ENCODE assay signal across 8 cellular contexts in genomic region chr20:62651285-62652021, GRCh38. TPM values are rescaled to one million over a fixed set of nuclear protein-coding genes. Genes with fewer than 3 reads are reported as not detected.
A peak's percentile ranks its signal among the peaks of the same experiment; 100 is the strongest.
DNase-seq lines count a peak whose midpoint lies in the region; ATAC-seq and TF ChIP-seq lines count a peak whose summit lies in the region.

No MANE protein-coding gene starts in this region.

- no peaks in the 10 kb centered on the region for H3K9me3 ChIP-seq in CD4-positive, CD25-positive, alpha-beta regulatory T cell (ENCODE audit: control insufficient read depth in 2 of 2, low read length in 2 of 2)
- H3K9me3 ChIP-seq in neutrophil: no peaks in the 10 kb centered on the region
- no peaks in the 10 kb centered on the region for H3K9me3 ChIP-seq in tibial nerve

- TF ChIP-seq CTCF in neutrophil (IDR thresholded peaks at IDR 0.05) (peak; percentile 25), tibial nerve (IDR thresholded peaks at IDR 0.05) (no peak)

- peak overlapping the region; percentile 96 for H3K27ac ChIP-seq in CD4-positive, CD25-positive, alpha-beta regulatory T cell (ENCODE audit: insufficient read depth, low read length, poor library complexity, severe bottlenecking)
- peak overlapping the region; percentile 98 for H3K27ac ChIP-seq in neutrophil
- H3K27ac ChIP-seq in tibial nerve: peak overlapping the region; percentile 73 to 98 (median 96)

- ATAC-seq in CD4-positive, CD25-positive, alpha-beta regulatory T cell (ENCODE audit: low read depth in 2 of 2): peak; percentile 79 to 80
- ATAC-seq in GM21515 (IDR thresholded peaks at IDR 0.05; ENCODE audit: unreplicated experiment): peak; percentile 55

- peaks cover 0 to 48% (median 30%) of the 10 kb centered on the region in 4 donors for H3K4me1 Mint-ChIP-seq in CD4-positive, CD25-positive, alpha-beta regulatory T cell

- H3K4me3 ChIP-seq in CD4-positive, CD25-positive, alpha-beta regulatory T cell (ENCODE audit: low read depth, low read length): peak overlapping the region; percentile 86
- H3K4me3 ChIP-seq in neutrophil (ENCODE audit: low read depth in 1 of 2, low read length in 1 of 2) (peak overlapping the region; percentile 57 to 62), tibial nerve (peak overlapping the region in 3 of 4 donors; percentile 11 to 39 (median 34)), H7 (ENCODE audit: insufficient read depth, low read depth, low read length) (no peak overlapping the region; the same call in 1 of the 2 replicates)

- no peaks in the 10 kb centered on the region for H3K27me3 Mint-ChIP-seq in CD4-positive, CD25-positive, alpha-beta regulatory T cell

- H3K4me1 ChIP-seq in CD4-positive, CD25-positive, alpha-beta regulatory T cell (ENCODE audit: control insufficient read depth, insufficient read depth, low read length, poor library complexity, severe bottlenecking): peaks cover 50% of the 10 kb centered on the region
- H3K4me1 ChIP-seq in neutrophil (ENCODE audit: control insufficient read depth in 1 of 2, insufficient read depth in 1 of 2, low read depth in 1 of 2, low read length in 1 of 2) (peaks cover 43% of the 10 kb centered on the region in 2 experiments), tibial nerve (peaks cover 5 to 68% (median 47%) of the 10 kb centered on the region in 4 donors)

- H3K27me3 ChIP-seq in CD4-positive, CD25-positive, alpha-beta regulatory T cell (ENCODE audit: control insufficient read depth, insufficient read depth, low read length): no peaks in the 10 kb centered on the region
- no peaks in the 10 kb centered on the region for H3K27me3 ChIP-seq in neutrophil
- no peaks in the 10 kb centered on the region for H3K27me3 ChIP-seq in tibial nerve
- H3K27me3 ChIP-seq in H7 (ENCODE audit: control insufficient read depth, insufficient read depth, low read length): no peaks in the 10 kb centered on the region

- 46% methylated on average over 22 to 24 of the region's 24 CpGs for WGBS in tibial nerve, 2 donors

- no peaks in the 10 kb centered on the region for H3K36me3 ChIP-seq in CD4-positive, CD25-positive, alpha-beta regulatory T cell (ENCODE audit: control insufficient read depth, insufficient read depth, low read length)
- no peaks in the 10 kb centered on the region for H3K36me3 ChIP-seq in neutrophil
- H3K36me3 ChIP-seq in tibial nerve: no peaks in the 10 kb centered on the region
- no peaks in the 10 kb centered on the region; the same call in 1 of the 2 replicates for H3K36me3 ChIP-seq in H7 (replicated peaks; ENCODE audit: control insufficient read depth, insufficient read depth, low read length)

- TF ChIP-seq POLR2A in tibial nerve (IDR thresholded peaks at IDR 0.05): no peak

- no peak for TF ChIP-seq EP300 in tibial nerve (IDR thresholded peaks at IDR 0.05)

- peak; percentile 77 to 91 (median 88) for DNase-seq in CD4-positive, CD25-positive, alpha-beta regulatory T cell
- DNase-seq in KG1 (lab: John Stamatoyannopoulos, UW): peak; percentile 21
- DNase-seq in activated CD4-positive, alpha-beta T cell treated with anti-CD3 and anti-CD28 coated beads for 4 hours: peak; percentile 66 to 71
- peak; percentile 53 for DNase-seq in dermis blood vessel endothelial cell
- peak in 1 of 2 donors; percentile 62 for DNase-seq in tibial nerve (ENCODE audit: low spot score in 2 of 2)
- no peak for DNase-seq in H7

- no peaks in the 10 kb centered on the region for H3K36me3 Mint-ChIP-seq in CD4-positive, CD25-positive, alpha-beta regulatory T cell

- H3K9me3 Mint-ChIP-seq in CD4-positive, CD25-positive, alpha-beta regulatory T cell: no peaks in the 10 kb centered on the region

- peak overlapping the region; percentile 98 to 99 (median 98) for H3K27ac Mint-ChIP-seq in CD4-positive, CD25-positive, alpha-beta regulatory T cell

- peak overlapping the region; percentile 79 to 97 (median 87) for H3K4me3 Mint-ChIP-seq in CD4-positive, CD25-positive, alpha-beta regulatory T cell

RNA-seq across cellular contexts. Expression of gene SLCO4A1, which starts 9.2 kb away (rescaled TPM):
- total RNA-seq in CD4-positive, CD25-positive, alpha-beta regulatory T cell: 7.4 TPM
- polyA plus RNA-seq in CD4-positive, CD25-positive, alpha-beta regulatory T cell: 1 to 10 TPM; 1.8 to 2.9 (median 2.7) TPM
- total RNA-seq in dermis blood vessel endothelial cell: 3.7 and 4.8 TPM in 2 replicates
- total RNA-seq in tibial nerve: 10 to 100 TPM; 24.3 to 73.7 (median 40.5) TPM
- 14.6 and 18.4 TPM in 2 replicates for total RNA-seq in H7 (2014; rRNA removed; shearing (Covaris generic))

RNA-seq across cellular contexts. Expression of gene NTSR1, which starts 57.2 kb away (rescaled TPM):
- 0.37 TPM for total RNA-seq in CD4-positive, CD25-positive, alpha-beta regulatory T cell
- under 1 TPM in 1 of 4 donors, not detected in 3; 0.11 TPM for polyA plus RNA-seq in CD4-positive, CD25-positive, alpha-beta regulatory T cell
- total RNA-seq in dermis blood vessel endothelial cell (0.05 TPM in 1 of 2 replicates, not detected in the other), tibial nerve (under 1 TPM in 1 of 4 donors, not detected in 3; 0.30 TPM)
- total RNA-seq in H7 (2014; rRNA removed; shearing (Covaris generic)): 0.30 and 1.1 TPM in 2 replicates
